Comparison of ENCODE assay signal across 8 cellular contexts in genomic region chr4:40200881-40201797, GRCh38. TPM values are rescaled to one million over a fixed set of nuclear protein-coding genes. Genes with fewer than 3 reads are reported as not detected.
DNase-seq lines count a peak whose midpoint lies in the region; ATAC-seq and TF ChIP-seq lines count a peak whose summit lies in the region.
"Had no signal": no experiment of that assay in that cellular context is flagged by ENCODE, and none has a peak within 500 bp of the region (broad histone marks: within the 10 kb centered on the region; RNA-seq: fewer than 3 reads in every experiment).

No MANE protein-coding gene starts in this region.

- H3K27ac ChIP-seq in tibial nerve = peak overlapping the region in 2 of 4 donors; percentile 22 to 78

- peaks cover 77% of the 10 kb centered on the region for H3K36me3 Mint-ChIP-seq in activated naive CD8-positive, alpha-beta T cell treated with anti-CD3 and anti-CD28 coated beads, Interleukin-2, amount 10 ng/mL, durations not matched to agents 7 days and 5 days
- H3K36me3 Mint-ChIP-seq in stimulated activated effector memory CD8-positive, alpha-beta T cell treated with anti-CD3 and anti-CD28 coated beads, Interleukin-12 subunit alpha, Interleukin-12 subunit beta, amount 100 ng/mL, for 72 hours = peaks cover 99% of the 10 kb centered on the region

- TF ChIP-seq POLR2A in tibial nerve (IDR thresholded peaks at IDR 0.05) = no peak

- peak overlapping the region; percentile 93 for H3K4me3 Mint-ChIP-seq in activated naive CD8-positive, alpha-beta T cell treated with anti-CD3 and anti-CD28 coated beads, Interleukin-2, amount 10 ng/mL, durations not matched to agents 7 days and 5 days
- H3K4me3 Mint-ChIP-seq in stimulated activated effector memory CD8-positive, alpha-beta T cell treated with anti-CD3 and anti-CD28 coated beads, Interleukin-12 subunit alpha, Interleukin-12 subunit beta, amount 100 ng/mL, for 72 hours = peak overlapping the region; percentile 96

- 66 to 71% methylated on average over 13 of the region's 13 CpGs for WGBS in tibial nerve, 2 donors

- ATAC-seq in GM18873 (IDR thresholded peaks at IDR 0.05; ENCODE audit: low FRiP score, unreplicated experiment) = peak; percentile 27
- peak; percentile 40 for ATAC-seq in activated naive CD8-positive, alpha-beta T cell treated with anti-CD3 and anti-CD28 coated beads, Interleukin-2, amount 10 ng/mL, durations not matched to agents 7 days and 5 days (ENCODE audit: low read depth)
- ATAC-seq in stimulated activated effector memory CD8-positive, alpha-beta T cell treated with anti-CD3 and anti-CD28 coated beads, Interleukin-12 subunit alpha, Interleukin-12 subunit beta, amount 100 ng/mL, for 72 hours = peak; percentile 65

- POLR2A ChIA-PET in activated naive CD8-positive, alpha-beta T cell treated with anti-CD3 and anti-CD28 coated beads, Interleukin-2, amount 10 ng/mL, durations not matched to agents 7 days and 5 days (lab: Charles Lee) = interaction anchor here (0.5 to 11.5 kb wide), 30 partner anchors 8 to 145 kb away, joined by 3 to 360 read pairs (median 12); partner anchors contain the start of gene N4BP2

- peak overlapping the region in 2 of 4 donors; percentile 12 to 37 for H3K4me3 ChIP-seq in tibial nerve

- no peaks in the 10 kb centered on the region for H3K27me3 ChIP-seq in tibial nerve

- peaks cover 38% of the 10 kb centered on the region for H3K4me1 Mint-ChIP-seq in activated naive CD8-positive, alpha-beta T cell treated with anti-CD3 and anti-CD28 coated beads, Interleukin-2, amount 10 ng/mL, durations not matched to agents 7 days and 5 days
- peaks cover 56% of the 10 kb centered on the region for H3K4me1 Mint-ChIP-seq in stimulated activated effector memory CD8-positive, alpha-beta T cell treated with anti-CD3 and anti-CD28 coated beads, Interleukin-12 subunit alpha, Interleukin-12 subunit beta, amount 100 ng/mL, for 72 hours

- no peaks in the 10 kb centered on the region for H3K36me3 ChIP-seq in tibial nerve

- H3K9me3 ChIP-seq in tibial nerve = no peaks in the 10 kb centered on the region

- TF ChIP-seq EP300 in tibial nerve (IDR thresholded peaks at IDR 0.05) = no peak

- H3K9me3 Mint-ChIP-seq in activated naive CD8-positive, alpha-beta T cell treated with anti-CD3 and anti-CD28 coated beads, Interleukin-2, amount 10 ng/mL, durations not matched to agents 7 days and 5 days = no peaks in the 10 kb centered on the region
- no peaks in the 10 kb centered on the region for H3K9me3 Mint-ChIP-seq in stimulated activated effector memory CD8-positive, alpha-beta T cell treated with anti-CD3 and anti-CD28 coated beads, Interleukin-12 subunit alpha, Interleukin-12 subunit beta, amount 100 ng/mL, for 72 hours

- no peak for TF ChIP-seq CTCF in tibial nerve (IDR thresholded peaks at IDR 0.05)

- peak overlapping the region; percentile 97 for H3K27ac Mint-ChIP-seq in activated naive CD8-positive, alpha-beta T cell treated with anti-CD3 and anti-CD28 coated beads, Interleukin-2, amount 10 ng/mL, durations not matched to agents 7 days and 5 days
- peak overlapping the region; percentile 98 for H3K27ac Mint-ChIP-seq in stimulated activated effector memory CD8-positive, alpha-beta T cell treated with anti-CD3 and anti-CD28 coated beads, Interleukin-12 subunit alpha, Interleukin-12 subunit beta, amount 100 ng/mL, for 72 hours

- no peaks in the 10 kb centered on the region for H3K4me1 ChIP-seq in tibial nerve

- H3K27me3 Mint-ChIP-seq in activated naive CD8-positive, alpha-beta T cell treated with anti-CD3 and anti-CD28 coated beads, Interleukin-2, amount 10 ng/mL, durations not matched to agents 7 days and 5 days = no peaks in the 10 kb centered on the region

- DNase-seq in NCI-H460 (ENCODE audit: extremely low read depth, low read depth) (peak; percentile 88), tibial nerve (ENCODE audit: low spot score in 2 of 2) (no peak), GM03348 (ENCODE audit: low spot score) (no peak), NCI-H2227 (lab: John Stamatoyannopoulos, UW; ENCODE audit: unreplicated experiment) (no peak)
- DNase-seq in activated naive CD8-positive, alpha-beta T cell treated with anti-CD3 and anti-CD28 coated beads, Interleukin-2, amount 10 ng/mL, durations not matched to agents 7 days and 5 days = no peak
- DNase-seq in stimulated activated effector memory CD8-positive, alpha-beta T cell treated with anti-CD3 and anti-CD28 coated beads, Interleukin-12 subunit alpha, Interleukin-12 subunit beta, amount 100 ng/mL, for 72 hours (ENCODE audit: low spot score in 2 of 2) = no peak
- DNase-seq: NCI-H2227 treated with DMSO at 0.1 percent for 48 hours had no signal

RNA-seq across cellular contexts. Expression of gene RHOH, which starts 4.3 kb away (rescaled TPM):
- total RNA-seq in NCI-H460 (2014; rRNA removed; shearing (Covaris generic)) = 3.9 and 7.3 TPM in 2 replicates
- polyA plus RNA-seq in NCI-H460 (2014; cell fraction: nucleus; rRNA removed) = 0.90 and 2.6 TPM in 2 replicates
- 100 to 1,000 TPM; 187 to 190 TPM for total RNA-seq in activated naive CD8-positive, alpha-beta T cell treated with anti-CD3 and anti-CD28 coated beads, Interleukin-2, amount 10 ng/mL, durations not matched to agents 7 days and 5 days
- 1 to 10 TPM in 2 of 4 donors, under 1 TPM in 2; 0.30 to 2.2 (median 1.0) TPM for total RNA-seq in tibial nerve

Comparison
In these comparisons a context has a peak if more than half of its experiments do, and no peak if none do; other contexts are left out.
1. RNA of gene RHOH, which starts 4.3 kb away (total RNA-seq): 187 to 190 TPM in activated naive CD8-positive, alpha-beta T cell treated with anti-CD3 and anti-CD28 coated beads, Interleukin-2, amount 10 ng/mL, durations not matched to agents 7 days and 5 days; 3.9 to 7.3 TPM in NCI-H460 and 0.30 to 2.2 TPM in tibial nerve; every median in the first group is over 10 times any median in the second.
2. Peak in every context shown above with its lines, with median percentiles within 50 percentile points of each other: ATAC-seq.